Comparison of ENCODE assay signal across 8 cellular contexts in the genomic region with DNA sequence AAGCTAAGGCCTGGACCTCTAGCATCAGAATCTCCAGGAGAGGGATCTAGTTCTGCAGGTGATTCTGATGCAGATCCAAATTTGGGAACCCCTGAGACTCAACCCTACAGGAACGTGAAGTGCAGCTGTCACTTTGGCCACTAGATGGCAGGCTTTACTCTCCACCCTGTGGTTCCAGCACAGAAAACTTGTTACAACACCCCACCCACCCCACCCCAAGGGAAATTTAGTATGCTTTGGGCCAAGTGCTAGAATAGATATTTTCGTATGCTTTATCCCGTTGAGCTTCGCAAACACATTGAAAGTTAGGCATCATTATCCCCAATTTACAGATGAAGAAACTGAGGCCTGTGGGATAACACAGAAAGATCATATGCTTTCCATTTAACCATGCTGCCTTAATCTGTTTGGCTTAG.
DNase-seq lines count a peak whose midpoint lies in the region; ATAC-seq, FAIRE-seq and TF ChIP-seq lines count a peak whose summit lies in the region.

No MANE protein-coding gene starts in this region.

- intact Hi-C loops in IMR-90 (cut with micrococcal nuclease) (loop anchor here (1.0 kb wide), 2 partner anchors 311 to 366 kb away; no protein-coding TSS in a partner anchor), mammary epithelial cell (cut with micrococcal nuclease) (loop anchor here (1.0 kb wide), 2 partner anchors 311 to 366 kb away; no protein-coding TSS in a partner anchor)

- dilution Hi-C loops in IMR-90 (cut with HindIII; ENCODE audit: low sequenced_read_pairs, unreplicated experiment) (no loop called here), mammary epithelial cell (cut with HindIII; ENCODE audit: low sequenced_read_pairs) (no loop called here)

- H2AK5ac ChIP-seq in IMR-90 (ENCODE audit: low read depth, low read length): no peak overlapping the region

- no peak overlapping the region for H3K14ac ChIP-seq in IMR-90 (replicated peaks; ENCODE audit: low read depth, low read length)

- H2BK5ac ChIP-seq in IMR-90 (ENCODE audit: low read depth, low read length, poor library complexity, severe bottlenecking): no peak overlapping the region

- POLR2A ChIA-PET in AG04450 (lab: Yijun Ruan, JAX): no interaction called here
- POLR2A ChIA-PET in IMR-90 (lab: Charles Lee; ENCODE audit: unreplicated experiment): no interaction called here

- WGBS in IMR-90 (ENCODE audit: extremely low coverage in 2 of 2, insufficient read length in 1 of 2), 2 experiments: no CpG with 5 or more reads among the region's 4 CpGs
- WGBS in mammary epithelial cell (ENCODE audit: low coverage, missing lambda C conversion rate): 37% methylated on average over 4 of the region's 4 CpGs

- H2BK15ac ChIP-seq in IMR-90 (ENCODE audit: low read depth, low read length): no peak overlapping the region

- H4K20me1 ChIP-seq in IMR-90 (ENCODE audit: insufficient read depth, low read length) (no peaks in the 10 kb centered on the region), mammary epithelial cell (ENCODE audit: insufficient read depth, low read length) (no peaks in the 10 kb centered on the region)

- DNase-seq in AG04450 (ENCODE audit: low read depth, low spot score) (no peak), GM12892 (ENCODE audit: insufficient read length) (peak; percentile 9), IMR-90 (peak; percentile 28), mammary epithelial cell (peak; percentile 21), left lobe of liver (ENCODE audit: low spot score) (no peak)
- peak; percentile 14 for DNase-seq in T-helper 2 cell treated with Interferon-gamma antibody and Interleukin-4, amounts not matched to agents 5 μg/mL and 100 μg/mL, for 36 hours (ENCODE audit: low spot score)
- DNase-seq in stimulated activated CD8-positive, alpha-beta memory T cell treated with anti-CD3 and anti-CD28 coated beads, Interleukin-2, amount 100 ng/mL, for 48 hours (ENCODE audit: low read depth in 2 of 2): peak; percentile 11 to 43

- BruUV-seq in IMR-90 (replicated peaks; lab: Mats Ljungman, UMichigan) (no TSS peak), mammary epithelial cell (replicated peaks; lab: Mats Ljungman, UMichigan) (no TSS peak)

- H4K5ac ChIP-seq in IMR-90 (ENCODE audit: low read depth, low read length): no peak overlapping the region

- H3K4me3 ChIP-seq in AG04450 (ENCODE audit: low read depth, low read length): no peak overlapping the region
- no peak overlapping the region for H3K4me3 ChIP-seq in IMR-90 (ENCODE audit: insufficient read depth, low read depth, low read length)
- no peak overlapping the region for H3K4me3 ChIP-seq in mammary epithelial cell (replicated peaks in 1 of 3; ENCODE audit: insufficient read depth in 1 of 3, low read depth in 2 of 3, low read length in 3 of 3)

- no peak overlapping the region for H3K23ac ChIP-seq in IMR-90 (ENCODE audit: low read depth, low read length)

- peak; percentile 21 for FAIRE-seq in GM12892 (lab: Jason Lieb, UNC)

- H3K36me3 Mint-ChIP-seq in T-helper 2 cell treated with Interferon-gamma antibody and Interleukin-4, amounts not matched to agents 5 μg/mL and 100 μg/mL, for 36 hours (ENCODE audit: low read depth): no peaks in the 10 kb centered on the region

- no peak for TF ChIP-seq POLR2A in GM12892 (IDR thresholded peaks at IDR 0.05; ENCODE audit: low read depth, low read length)
- no peak for TF ChIP-seq POLR2A in IMR-90 (IDR thresholded peaks at IDR 0.05; ENCODE audit: low read depth, low read length)
- no peak for TF ChIP-seq POLR2A in GM18505 (IDR thresholded peaks at IDR 0.05; ENCODE audit: borderline replicate concordance, extremely low read depth, insufficient read depth, insufficient read length)

- H3K4ac ChIP-seq in IMR-90 (ENCODE audit: low read depth, low read length): no peak overlapping the region

- no peak overlapping the region for H3K18ac ChIP-seq in IMR-90 (ENCODE audit: low read depth, low read length)

- peaks cover 8% of the 10 kb centered on the region for H3K27me3 Mint-ChIP-seq in T-helper 2 cell treated with Interferon-gamma antibody and Interleukin-4, amounts not matched to agents 5 μg/mL and 100 μg/mL, for 36 hours (ENCODE audit: low read depth)

- H4K8ac ChIP-seq in IMR-90 (ENCODE audit: low read depth in 2 of 2, low read length in 2 of 2): no peak overlapping the region

- no peaks in the 10 kb centered on the region for H3K4me1 Mint-ChIP-seq in T-helper 2 cell treated with Interferon-gamma antibody and Interleukin-4, amounts not matched to agents 5 μg/mL and 100 μg/mL, for 36 hours (ENCODE audit: low read depth)

- H3K27me3 ChIP-seq in AG04450 (ENCODE audit: control insufficient read depth, insufficient read depth, low read length) (peaks cover 3% of the 10 kb centered on the region), IMR-90 (ENCODE audit: control insufficient read depth, insufficient read depth, low read length) (peaks cover 28% of the 10 kb centered on the region), mammary epithelial cell (ENCODE audit: insufficient read depth, low read length) (no peaks in the 10 kb centered on the region)

- H3K79me2 ChIP-seq in mammary epithelial cell (ENCODE audit: insufficient read depth, low read length): no peaks in the 10 kb centered on the region

- peak; percentile 77 for TF ChIP-seq CTCF in AG04450 (IDR thresholded peaks at IDR 0.05; ENCODE audit: low read depth, low read length)
- peak; percentile 61 for TF ChIP-seq CTCF in IMR-90 (conservative IDR thresholded peaks at IDR 0.05; ENCODE audit: low read depth, low read length)
- TF ChIP-seq CTCF in mammary epithelial cell (conservative IDR thresholded peaks at IDR 0.05 in 1 of 2, IDR thresholded peaks at IDR 0.05 in 1 of 2; ENCODE audit: extremely low read depth in 1 of 2, insufficient read depth in 1 of 2, low read depth in 1 of 2, low read length in 2 of 2): peak; percentile 70 to 76

- CTCF ChIA-PET in AG04450 (lab: Charles Lee): interaction anchor here (0.5 to 1.5 kb wide), 56 partner anchors 10 to 882 kb away, joined by 3 to 59 read pairs (median 4); a partner anchor contains a TSS
- CTCF ChIA-PET in IMR-90 (lab: Yijun Ruan, JAX): interaction anchor here (1.0 kb wide), 3 partner anchors 10 to 17 kb away, joined by 3 to 4 read pairs (median 3); no protein-coding TSS in a partner anchor
- CTCF ChIA-PET in mammary epithelial cell (lab: Charles Lee; ENCODE audit: low non-redundant PET): interaction anchor here (0.5 kb wide), 1 partner anchor 315 kb away, joined by 3 read pairs; no protein-coding TSS in a partner anchor

- H3K9me3 Mint-ChIP-seq in T-helper 2 cell treated with Interferon-gamma antibody and Interleukin-4, amounts not matched to agents 5 μg/mL and 100 μg/mL, for 36 hours: no peaks in the 10 kb centered on the region

- no peak overlapping the region for H3K56ac ChIP-seq in IMR-90 (ENCODE audit: extremely low read depth, insufficient read depth, low read length)

- H3K9ac ChIP-seq in IMR-90 (ENCODE audit: low read depth, low read length) (no peak overlapping the region), mammary epithelial cell (ENCODE audit: insufficient read depth, low read length) (no peak overlapping the region)

- H3K27ac Mint-ChIP-seq in T-helper 2 cell treated with Interferon-gamma antibody and Interleukin-4, amounts not matched to agents 5 μg/mL and 100 μg/mL, for 36 hours: no peak overlapping the region

- H2BK120ac ChIP-seq in IMR-90 (ENCODE audit: low read depth, low read length): no peak overlapping the region

- H4K91ac ChIP-seq in IMR-90 (ENCODE audit: insufficient read depth, low read depth, low read length): no peak overlapping the region

- H3K4me2 ChIP-seq in IMR-90 (ENCODE audit: low read depth, low read length) (no peak overlapping the region), mammary epithelial cell (ENCODE audit: insufficient read depth, low read depth, low read length) (no peak overlapping the region)

- H3K9me1 ChIP-seq in IMR-90 (ENCODE audit: insufficient read depth, low read length): no peaks in the 10 kb centered on the region

- H2AFZ ChIP-seq in IMR-90 (replicated peaks; ENCODE audit: low read length, poor library complexity) (no peak overlapping the region), mammary epithelial cell (ENCODE audit: low read depth, low read length) (no peak overlapping the region)

- peak; percentile 67; the same call in 1 of the 2 replicates for ATAC-seq in IMR-90 (ENCODE audit: low read depth)
- ATAC-seq in left lobe of liver: peak; percentile 86
- ATAC-seq in GM18505 (IDR thresholded peaks at IDR 0.05; ENCODE audit: unreplicated experiment): no peak

- TF ChIP-seq RAD21 in IMR-90 (IDR thresholded peaks at IDR 0.05; ENCODE audit: low read length): peak; percentile 61

- in situ Hi-C loops in IMR-90 (cut with MboI; ENCODE audit: low sequenced_read_pairs): loop anchor here (5.0 kb wide), 1 partner anchor 366 kb away; no protein-coding TSS in a partner anchor
- in situ Hi-C loops in mammary epithelial cell (cut with MboI; ENCODE audit: low sequenced_read_pairs in 2 of 2): loop anchor here (10.0 kb wide), 2 partner anchors 303 to 363 kb away; a partner anchor contains a TSS

- no peaks in the 10 kb centered on the region for H3K4me1 ChIP-seq in IMR-90 (ENCODE audit: control insufficient read depth, insufficient read depth, low read length)
- H3K4me1 ChIP-seq in mammary epithelial cell (ENCODE audit: insufficient read depth, low read length): no peaks in the 10 kb centered on the region

- H3K9me3 ChIP-seq in AG04450 (ENCODE audit: control insufficient read depth, insufficient read depth, low read length): no peaks in the 10 kb centered on the region
- no peaks in the 10 kb centered on the region for H3K9me3 ChIP-seq in IMR-90 (ENCODE audit: control insufficient read depth, insufficient read depth, low read length)
- no peaks in the 10 kb centered on the region for H3K9me3 ChIP-seq in mammary epithelial cell (replicated peaks; ENCODE audit: insufficient read depth, low read length)

- H3K79me1 ChIP-seq in IMR-90 (ENCODE audit: low read depth in 1 of 2, low read length in 2 of 2): no peaks in the 10 kb centered on the region

- H3K27ac ChIP-seq in AG04450 (ENCODE audit: low read depth, low read length): no peak overlapping the region
- no peak overlapping the region for H3K27ac ChIP-seq in IMR-90 (ENCODE audit: insufficient read depth, low read length)
- H3K27ac ChIP-seq in mammary epithelial cell (ENCODE audit: insufficient read depth, low read depth, low read length): no peak overlapping the region

- H3K4me3 Mint-ChIP-seq in T-helper 2 cell treated with Interferon-gamma antibody and Interleukin-4, amounts not matched to agents 5 μg/mL and 100 μg/mL, for 36 hours: no peak overlapping the region

- no peak overlapping the region for H2BK20ac ChIP-seq in IMR-90 (ENCODE audit: low read depth, low read length)

- H2AK9ac ChIP-seq in IMR-90 (replicated peaks; ENCODE audit: low read depth, low read length, poor library complexity): no peak overlapping the region

- H3K36me3 ChIP-seq in IMR-90 (ENCODE audit: control insufficient read depth, insufficient read depth, low read length): no peaks in the 10 kb centered on the region
- H3K36me3 ChIP-seq in mammary epithelial cell (ENCODE audit: insufficient read depth, low read length): no peaks in the 10 kb centered on the region

TF ChIP-seq in IMR-90, 13 proteins besides CTCF, POLR2A, EP300 and RAD21:
- TF ChIP-seq SMC3 (IDR thresholded peaks at IDR 0.05; ENCODE audit: low read depth, low read length) (peak; percentile 38; the same call in 1 of the 2 replicates), BHLHE40 (IDR thresholded peaks at IDR 0.05; ENCODE audit: low read depth, low read length) (no peak)

Comparison
In these comparisons a context has a peak if more than half of its experiments do, and no peak if none do; other contexts are left out.
1. DNase-seq: peak in GM12892 (single experiment), IMR-90 (single experiment), T-helper 2 cell treated with Interferon-gamma antibody and Interleukin-4, amounts not matched to agents 5 μg/mL and 100 μg/mL, for 36 hours (single experiment), mammary epithelial cell (single experiment) and stimulated activated CD8-positive, alpha-beta memory T cell treated with anti-CD3 and anti-CD28 coated beads, Interleukin-2, amount 100 ng/mL, for 48 hours (2 of 2); none in AG04450 (single experiment) and left lobe of liver (single experiment).
2. Peak in every context shown above with its lines, with median percentiles within 50 percentile points of each other: CTCF ChIP-seq.